In the genomic region with DNA sequence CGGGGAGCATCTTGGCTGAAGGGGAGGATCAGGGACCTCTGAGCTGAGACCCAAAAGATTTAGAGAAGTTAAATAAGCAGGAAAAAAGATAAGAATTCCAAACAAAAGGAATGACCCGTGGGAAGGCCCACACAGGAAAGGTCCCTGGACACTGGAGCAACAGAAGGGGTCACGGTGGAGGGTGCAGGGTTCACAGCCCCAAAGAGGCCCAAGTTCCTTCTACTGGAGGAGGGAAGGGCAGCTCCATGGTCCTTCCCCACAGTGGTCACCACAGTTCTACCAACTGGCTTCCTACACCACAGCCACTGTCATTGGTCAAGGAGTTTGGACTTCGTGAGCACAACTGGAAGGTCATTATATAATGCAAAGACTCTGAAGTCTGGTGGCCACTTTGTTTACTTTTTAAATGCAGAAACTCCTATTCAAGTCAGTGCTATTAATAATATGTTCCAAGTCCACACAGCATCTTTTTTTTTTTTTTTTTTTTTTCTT, we compare ENCODE assay signal across 1 cellular context.
TF ChIP-seq lines count a peak whose summit lies in the region.

No MANE protein-coding gene starts in this region.

TF ChIP-seq in IMR-90, 13 proteins besides CTCF, POLR2A, EP300 and RAD21:
- TF ChIP-seq FOS (IDR thresholded peaks at IDR 0.05; ENCODE audit: low read depth, low read length) (no peak), BHLHE40 (IDR thresholded peaks at IDR 0.05; ENCODE audit: low read depth, low read length) (no peak), CEBPB (IDR thresholded peaks at IDR 0.05; ENCODE audit: low read depth, low read length) (no peak), MXI1 (IDR thresholded peaks at IDR 0.05; ENCODE audit: borderline replicate concordance, low read depth, low read length) (no peak), NFE2L2 (IDR thresholded peaks at IDR 0.05; ENCODE audit: low read depth, low read length) (no peak), CHD1 (IDR thresholded peaks at IDR 0.05; ENCODE audit: low read depth, low read length) (no peak), MAZ (IDR thresholded peaks at IDR 0.05; ENCODE audit: borderline replicate concordance, low read depth, low read length) (no peak), RCOR1 (IDR thresholded peaks at IDR 0.05; ENCODE audit: insufficient replicate concordance, low read length) (no peak), SMC3 (IDR thresholded peaks at IDR 0.05; ENCODE audit: low read depth, low read length) (no peak), MAFK (IDR thresholded peaks at IDR 0.05; ENCODE audit: low read depth, low read length) (no peak), RFX5 (IDR thresholded peaks at IDR 0.05; ENCODE audit: low read depth, low read length) (no peak)
- TF ChIP-seq, protein P1, sequence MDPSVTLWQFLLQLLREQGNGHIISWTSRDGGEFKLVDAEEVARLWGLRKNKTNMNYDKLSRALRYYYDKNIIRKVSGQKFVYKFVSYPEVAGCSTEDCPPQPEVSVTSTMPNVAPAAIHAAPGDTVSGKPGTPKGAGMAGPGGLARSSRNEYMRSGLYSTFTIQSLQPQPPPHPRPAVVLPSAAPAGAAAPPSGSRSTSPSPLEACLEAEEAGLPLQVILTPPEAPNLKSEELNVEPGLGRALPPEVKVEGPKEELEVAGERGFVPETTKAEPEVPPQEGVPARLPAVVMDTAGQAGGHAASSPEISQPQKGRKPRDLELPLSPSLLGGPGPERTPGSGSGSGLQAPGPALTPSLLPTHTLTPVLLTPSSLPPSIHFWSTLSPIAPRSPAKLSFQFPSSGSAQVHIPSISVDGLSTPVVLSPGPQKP (IDR thresholded peaks at IDR 0.05; ENCODE audit: borderline replicate concordance, low read depth, low read length) = no peak
- TF ChIP-seq, protein P2, sequence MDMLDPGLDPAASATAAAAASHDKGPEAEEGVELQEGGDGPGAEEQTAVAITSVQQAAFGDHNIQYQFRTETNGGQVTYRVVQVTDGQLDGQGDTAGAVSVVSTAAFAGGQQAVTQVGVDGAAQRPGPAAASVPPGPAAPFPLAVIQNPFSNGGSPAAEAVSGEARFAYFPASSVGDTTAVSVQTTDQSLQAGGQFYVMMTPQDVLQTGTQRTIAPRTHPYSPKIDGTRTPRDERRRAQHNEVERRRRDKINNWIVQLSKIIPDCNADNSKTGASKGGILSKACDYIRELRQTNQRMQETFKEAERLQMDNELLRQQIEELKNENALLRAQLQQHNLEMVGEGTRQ (IDR thresholded peaks at IDR 0.05; ENCODE audit: low read depth, low read length) = no peak
